10 cellular contexts compared by ENCODE assay signal in genomic region chr1:78045600-78045849, GRCh38. TPM values are rescaled to one million over a fixed set of nuclear protein-coding genes. Genes with fewer than 3 reads are reported as not detected.
A peak's percentile ranks its signal among the peaks of the same experiment; 100 is the strongest.
DNase-seq lines count a peak whose midpoint lies in the region; ATAC-seq, FAIRE-seq and TF ChIP-seq lines count a peak whose summit lies in the region.
"Had no signal": no experiment of that assay in that cellular context is flagged by ENCODE, and none has a peak within 500 bp of the region (broad histone marks: within the 10 kb centered on the region; RNA-seq: fewer than 3 reads in every experiment).

No MANE protein-coding gene starts in this region.

- no peak overlapping the region for H3K23ac ChIP-seq in H1 (ENCODE audit: insufficient read length)

- 36% methylated on average over 14 of the region's 14 CpGs for WGBS in right cardiac atrium
- WGBS in H1 (ENCODE audit: extremely low coverage in 1 of 2, insufficient coverage in 1 of 2, insufficient read length in 1 of 2, insufficient replicate concordance in 2 of 2, low coverage in 1 of 2, low lambda C conversion rate in 2 of 2, missing lambda C conversion rate in 1 of 2), 2 experiments = 28% methylated on average over 14 of the region's 14 CpGs; no CpG with 5 or more reads in 1 of the 2 experiments

- H2BK120ac ChIP-seq in H1 (replicated peaks; ENCODE audit: low read depth, low read length) = no peak overlapping the region

- intact Hi-C loops in right cardiac atrium (cut with DNase I) (loop anchor here in 2 of 4 donors (5.0 to 10.0 kb wide), 3 partner anchors 38 to 59 kb away; no protein-coding TSS in a partner anchor), Right ventricle myocardium superior (cut with DNase I) (loop anchor here (5.0 kb wide), 1 partner anchor 33 kb away; no protein-coding TSS in a partner anchor), vagina (cut with DNase I) (no loop called here)
- intact Hi-C loops in naive thymus-derived CD4-positive, alpha-beta T cell (cut with micrococcal nuclease) = loop anchor here in 1 of 2 donors (1.0 kb wide), 1 partner anchor 66 kb away; the partner anchor contains the start of gene FUBP1

- no peak for FAIRE-seq in H1 (lab: Jason Lieb, UNC)

- ATAC-seq in right cardiac atrium (no peak), Right ventricle myocardium superior (ENCODE audit: poor library complexity) (no peak), GM19395 (IDR thresholded peaks at IDR 0.05; ENCODE audit: unreplicated experiment) (no peak), HG02884 (IDR thresholded peaks at IDR 0.05; ENCODE audit: unreplicated experiment) (no peak)
- peak; percentile 35 for ATAC-seq in naive thymus-derived CD4-positive, alpha-beta T cell

- H2BK15ac ChIP-seq in H1 (ENCODE audit: low read length) = no peak overlapping the region

- H3K9me3 ChIP-seq in right cardiac atrium (ENCODE audit: control insufficient read depth, low read length) (no peaks in the 10 kb centered on the region), H1 (ENCODE audit: insufficient read depth in 2 of 2, low read depth in 1 of 2, low read length in 1 of 2) (no peaks in the 10 kb centered on the region), vagina (no peaks in the 10 kb centered on the region)
- H3K9me3 ChIP-seq in naive thymus-derived CD4-positive, alpha-beta T cell (ENCODE audit: control insufficient read depth in 2 of 3, low read length in 3 of 3) = no peaks in the 10 kb centered on the region

- TF ChIP-seq EP300 in H1 (IDR thresholded peaks at IDR 0.05; ENCODE audit: borderline replicate concordance in 1 of 2, low read depth in 2 of 2, low read length in 2 of 2) = no peak

- peak overlapping the region in 2 of 4 experiments; percentile 5 to 69; a peak in 4 of 7 replicates for H3K9ac ChIP-seq in H1 (replicated peaks in 1 of 4; ENCODE audit: extremely low read depth in 1 of 4, low read depth in 3 of 4, low read length in 3 of 4)

- peak overlapping the region; percentile 88; the same call in 1 of the 2 replicates for H4K8ac ChIP-seq in H1 (ENCODE audit: extremely low read depth, insufficient read depth, low read length)

- H3K36me3 ChIP-seq in H1 (ENCODE audit: control insufficient read depth in 2 of 4, insufficient read depth in 4 of 4, low read length in 3 of 4) = no peaks in the 10 kb centered on the region
- no peaks in the 10 kb centered on the region for H3K36me3 ChIP-seq in naive thymus-derived CD4-positive, alpha-beta T cell (ENCODE audit: control insufficient read depth in 2 of 3, insufficient read depth in 3 of 3, low read length in 3 of 3)
- H3K36me3 ChIP-seq in vagina = no peaks in the 10 kb centered on the region

- peaks cover 0 to 4% (median 0%) of the 10 kb centered on the region in 5 donors for H3K36me3 Mint-ChIP-seq in naive thymus-derived CD4-positive, alpha-beta T cell

- no peak overlapping the region for H4K91ac ChIP-seq in H1 (replicated peaks; ENCODE audit: insufficient read length, low read length)

- H3K4me3 Mint-ChIP-seq in naive thymus-derived CD4-positive, alpha-beta T cell = peak overlapping the region; percentile 78 to 87 (median 83)

- no peak overlapping the region for H2BK12ac ChIP-seq in H1 (ENCODE audit: low read depth, low read length)

- H4K20me1 ChIP-seq in H1 (replicated peaks in 1 of 2; ENCODE audit: control insufficient read depth in 1 of 2, insufficient read depth in 2 of 2, low read length in 2 of 2) = no peaks in the 10 kb centered on the region

- H3K4me1 Mint-ChIP-seq in naive thymus-derived CD4-positive, alpha-beta T cell = peaks cover 11 to 32% (median 25%) of the 10 kb centered on the region in 7 donors

- H3K56ac ChIP-seq in H1 (replicated peaks; ENCODE audit: insufficient read length, low read depth, low read length) = no peak overlapping the region

- TF ChIP-seq CTCF in H1 (IDR thresholded peaks at IDR 0.05; ENCODE audit: control extremely low read depth in 1 of 3, insufficient read depth in 1 of 3, low read depth in 1 of 3, low read length in 3 of 3) = no peak
- TF ChIP-seq CTCF in vagina (IDR thresholded peaks at IDR 0.05) = no peak

- H3K79me1 ChIP-seq in H1 (ENCODE audit: low read depth, low read length) = no peaks in the 10 kb centered on the region

- H3K27ac Mint-ChIP-seq in naive thymus-derived CD4-positive, alpha-beta T cell = peak overlapping the region in 1 of 9 donors; percentile 51

- H3K4me2 ChIP-seq in H1 (ENCODE audit: insufficient read depth in 1 of 2, low read depth in 2 of 2, low read length in 2 of 2) = peak overlapping the region; percentile 77 to 90

- H3K27me3 Mint-ChIP-seq in naive thymus-derived CD4-positive, alpha-beta T cell = peaks cover 45 to 60% (median 50%) of the 10 kb centered on the region in 5 donors

- DNase-seq in right cardiac atrium = no peak
- DNase-seq in Right ventricle myocardium superior = no peak
- DNase-seq in H1 (ENCODE audit: low read depth in 1 of 2, low spot score in 2 of 2) = peak in 1 of 2 experiments; percentile 52
- DNase-seq in naive thymus-derived CD4-positive, alpha-beta T cell = no peak
- no peak for DNase-seq in vagina (ENCODE audit: extremely low spot score in 2 of 2)
- DNase-seq in AML-193 (lab: John Stamatoyannopoulos, UW) = no peak
- DNase-seq: NCI-H1436 had no signal

- H3K9me3 Mint-ChIP-seq in naive thymus-derived CD4-positive, alpha-beta T cell = no peaks in the 10 kb centered on the region

- peak overlapping the region; percentile 87 for H2AFZ ChIP-seq in H1 (ENCODE audit: low read length)

- no peak overlapping the region for H2AK5ac ChIP-seq in H1 (ENCODE audit: low read depth, low read length)

- H3K4ac ChIP-seq in H1 (replicated peaks; ENCODE audit: insufficient read length, low read depth, low read length) = no peak overlapping the region

- H2BK5ac ChIP-seq in H1 (ENCODE audit: low read depth, low read length) = no peak overlapping the region

- H3K4me3 ChIP-seq in right cardiac atrium (ENCODE audit: low read length) = peak overlapping the region; percentile 83
- peak overlapping the region; percentile 62 to 73 (median 70) for H3K4me3 ChIP-seq in H1 (ENCODE audit: extremely low read depth in 1 of 4, insufficient read depth in 2 of 4, low read depth in 3 of 4, low read length in 4 of 4)
- H3K4me3 ChIP-seq in naive thymus-derived CD4-positive, alpha-beta T cell (ENCODE audit: low read length) = peak overlapping the region; percentile 59
- peak overlapping the region; percentile 51 to 57 for H3K4me3 ChIP-seq in vagina

- H3K4me1 ChIP-seq in right cardiac atrium (ENCODE audit: control insufficient read depth, insufficient read depth, low read length) = no peaks in the 10 kb centered on the region
- peaks cover 0 to 9% (median 6%) of the 10 kb centered on the region in 4 experiments; a peak in 3 of 7 replicates for H3K4me1 ChIP-seq in H1 (replicated peaks in 1 of 4; ENCODE audit: control insufficient read depth in 3 of 4, insufficient read depth in 4 of 4, low read length in 3 of 4)
- H3K4me1 ChIP-seq in naive thymus-derived CD4-positive, alpha-beta T cell (ENCODE audit: control insufficient read depth in 2 of 2, insufficient read depth in 2 of 2, low read length in 2 of 2) = no peaks in the 10 kb centered on the region
- peaks cover 12% of the 10 kb centered on the region for H3K4me1 ChIP-seq in vagina

- no peak overlapping the region for H3K14ac ChIP-seq in H1 (ENCODE audit: insufficient read length)

- H3K27me3 ChIP-seq in right cardiac atrium (ENCODE audit: control insufficient read depth, insufficient read depth) = no peaks in the 10 kb centered on the region
- H3K27me3 ChIP-seq in H1 (replicated peaks in 1 of 4; ENCODE audit: control insufficient read depth in 3 of 4, extremely low read depth in 1 of 4, insufficient read depth in 3 of 4, low read length in 3 of 4) = peaks cover 4 to 28% (median 24%) of the 10 kb centered on the region in 4 experiments
- H3K27me3 ChIP-seq in naive thymus-derived CD4-positive, alpha-beta T cell (ENCODE audit: control insufficient read depth in 2 of 2, insufficient read depth in 2 of 2, low read length in 2 of 2) = peaks cover 0 to 19% of the 10 kb centered on the region in 2 donors
- H3K27me3 ChIP-seq in vagina = no peaks in the 10 kb centered on the region

- POLR2A ChIA-PET in H1 (lab: Charles Lee; ENCODE audit: partially characterized antibody) = interaction anchor here (0.8 to 2.9 kb wide), 6 partner anchors 10 to 67 kb away, joined by 3 to 25 read pairs (median 9); partner anchors contain the start of genes DNAJB4 and FUBP1
- POLR2A ChIA-PET in naive thymus-derived CD4-positive, alpha-beta T cell (lab: Charles Lee) = interaction anchor here (1.6 kb wide), 1 partner anchor 41 kb away, joined by 6 read pairs; the partner anchor contains the start of gene DNAJB4

- no peak overlapping the region for H4K5ac ChIP-seq in H1 (ENCODE audit: insufficient read length, low read depth, low read length)

- CTCF ChIA-PET in H1 (lab: Charles Lee; ENCODE audit: partially characterized antibody) = interaction anchor here (1.7 kb wide), 1 partner anchor 16 kb away, joined by 4 read pairs; no protein-coding TSS in a partner anchor
- CTCF ChIA-PET in naive thymus-derived CD4-positive, alpha-beta T cell (lab: Charles Lee) = no interaction called here

- H3K23me2 ChIP-seq in H1 (ENCODE audit: low read depth, low read length) = peaks cover 13% of the 10 kb centered on the region; the same call in 1 of the 2 replicates

- H3K18ac ChIP-seq in H1 (ENCODE audit: extremely low read depth, low read length) = peak overlapping the region; percentile 26; the same call in 1 of the 2 replicates

- no peak for TF ChIP-seq RAD21 in H1 (IDR thresholded peaks at IDR 0.05 in 1 of 2, conservative IDR thresholded peaks at IDR 0.05 in 1 of 2; ENCODE audit: low read depth in 2 of 2, low read length in 2 of 2)

- 0 out of 2 replicates have a peak overlapping the region, but pooled peaks have one; percentile 8 for H2BK20ac ChIP-seq in H1 (ENCODE audit: low read length)

- H3K79me2 ChIP-seq in H1 (ENCODE audit: control insufficient read depth in 1 of 2, insufficient read depth in 2 of 2, low read length in 2 of 2) = no peaks in the 10 kb centered on the region

- TF ChIP-seq POLR2A in H1 (IDR thresholded peaks at IDR 0.05; ENCODE audit: control extremely low read depth in 1 of 2, low read depth in 2 of 2, low read length in 2 of 2) = no peak
- no peak for TF ChIP-seq POLR2A in vagina (IDR thresholded peaks at IDR 0.05)

- peak overlapping the region; percentile 8 for H3K27ac ChIP-seq in right cardiac atrium (ENCODE audit: low read length)
- H3K27ac ChIP-seq in H1 (ENCODE audit: low read depth, low read length) = no peak overlapping the region
- no peak overlapping the region for H3K27ac ChIP-seq in naive thymus-derived CD4-positive, alpha-beta T cell (ENCODE audit: low read depth, low read length)
- H3K27ac ChIP-seq in vagina = peak overlapping the region; percentile 75
- H3K27ac ChIP-seq: VCaP had no signal

RNA-seq across cellular contexts. Expression of gene GIPC2, which starts 0.2 kb away (rescaled TPM):
- total RNA-seq in right cardiac atrium = 1 to 10 TPM; 1.3 to 1.8 (median 1.7) TPM
- 1.5 TPM for polyA plus RNA-seq in right cardiac atrium
- total RNA-seq in Right ventricle myocardium superior = 2.0 TPM
- 0.69 and 1.9 TPM in 2 replicates for total RNA-seq in H1 (2021; fragmentation: NEBNext Ultra II Directional; extraction: Animal tissue kit (Norgen Biotek cat#: 25700))
- 0.22 and 0.29 TPM in 2 replicates for polyA plus RNA-seq in H1 (2011; rRNA removed)
- 0.36 TPM for polyA plus RNA-seq in H1 (2011; cell fraction: cytosol; rRNA removed)
- polyA plus RNA-seq in H1 (2011; cell fraction: nucleus; rRNA removed) = 0.17 TPM
- 0.31 to 0.70 TPM (median 0.44 TPM) in 4 replicates for polyA plus RNA-seq in H1 (2012, experiment 1 of 2)
- polyA plus RNA-seq in H1 (2012, experiment 2 of 2) = 0.18 TPM
- polyA plus RNA-seq in H1 (2013, experiment 1 of 2) = 0.43 TPM
- polyA plus RNA-seq in H1 (2013, experiment 2 of 2) = 0.31 TPM
- polyA minus RNA-seq in H1 (2011; rRNA and poly(A)+ RNA removed) = 0.41 and 0.56 TPM in 2 replicates
- polyA minus RNA-seq in H1 (2011; cell fraction: cytosol; rRNA and poly(A)+ RNA removed) = 0.59 TPM
- 1.5 TPM for polyA minus RNA-seq in H1 (2011; cell fraction: nucleus; rRNA and poly(A)+ RNA removed)
- total RNA-seq in naive thymus-derived CD4-positive, alpha-beta T cell = under 1 TPM in 2 of 5 experiments, not detected in 3; 0.57 to 0.60 TPM
- under 1 TPM; 0.05 to 0.32 TPM for polyA plus RNA-seq in naive thymus-derived CD4-positive, alpha-beta T cell
- 2.7 TPM for total RNA-seq in vagina

RNA-seq across cellular contexts. Expression of gene DNAJB4, which starts 40.8 kb away (rescaled TPM):
- total RNA-seq in right cardiac atrium = 100 to 1,000 TPM in 2 of 4 donors, 10 to 100 TPM in 2; 71.2 to 106 (median 98.6) TPM
- polyA plus RNA-seq in right cardiac atrium = 46.9 TPM
- 99.0 TPM for total RNA-seq in Right ventricle myocardium superior
- total RNA-seq in H1 (2021; fragmentation: NEBNext Ultra II Directional; extraction: Animal tissue kit (Norgen Biotek cat#: 25700)) = 20.2 and 21.8 TPM in 2 replicates
- 5.7 and 6.6 TPM in 2 replicates for polyA plus RNA-seq in H1 (2011; rRNA removed)
- polyA plus RNA-seq in H1 (2011; cell fraction: cytosol; rRNA removed) = 13.8 TPM
- polyA plus RNA-seq in H1 (2011; cell fraction: nucleus; rRNA removed) = 6.9 TPM
- 16.5 to 22.0 TPM (median 17.5 TPM) in 4 replicates for polyA plus RNA-seq in H1 (2012, experiment 1 of 2)
- 2.2 TPM for polyA plus RNA-seq in H1 (2012, experiment 2 of 2)
- polyA plus RNA-seq in H1 (2013, experiment 1 of 2) = 10.6 TPM
- polyA plus RNA-seq in H1 (2013, experiment 2 of 2) = 10.2 TPM
- polyA minus RNA-seq in H1 (2011; rRNA and poly(A)+ RNA removed) = 6.6 and 8.5 TPM in 2 replicates
- polyA minus RNA-seq in H1 (2011; cell fraction: cytosol; rRNA and poly(A)+ RNA removed) = 6.3 TPM
- polyA minus RNA-seq in H1 (2011; cell fraction: nucleus; rRNA and poly(A)+ RNA removed) = 17.7 TPM
- 10 to 100 TPM; 11.4 to 20.1 (median 18.2) TPM for total RNA-seq in naive thymus-derived CD4-positive, alpha-beta T cell
- 1 to 10 TPM; 5.9 to 7.2 TPM for polyA plus RNA-seq in naive thymus-derived CD4-positive, alpha-beta T cell
- 20.9 TPM for total RNA-seq in vagina

Comparison
In these comparisons a context has a peak if more than half of its experiments do, and no peak if none do; other contexts are left out.
1. H3K27ac ChIP-seq: peak in right cardiac atrium (single experiment) and vagina (single experiment); none in H1 (single experiment) and naive thymus-derived CD4-positive, alpha-beta T cell (single experiment).
2. Peak in every context shown above with its lines, with median percentiles within 50 percentile points of each other: H3K4me3 ChIP-seq.